In genomic region chr10:13790196-13790595, GRCh38 we compare ENCODE assay signal across 24 cellular contexts.
A peak's percentile ranks its signal among the peaks of the same experiment; 100 is the strongest.
DNase-seq lines count a peak whose midpoint lies in the region; ATAC-seq, FAIRE-seq and TF ChIP-seq lines count a peak whose summit lies in the region.
"Had no signal": no experiment of that assay in that cellular context is flagged by ENCODE, and none has a peak within 500 bp of the region (broad histone marks: within the 10 kb centered on the region; RNA-seq: fewer than 3 reads in every experiment).

No MANE protein-coding gene starts in this region.

- no peak overlapping the region for H2BK20ac ChIP-seq in H9 (ENCODE audit: low read depth, low read length, poor library complexity, severe bottlenecking)

- H3K36me3 ChIP-seq in astrocyte (ENCODE audit: insufficient read depth, low read length) (peaks cover 36% of the 10 kb centered on the region), mesodermal cell (ENCODE audit: control insufficient read depth, insufficient read depth, low read length) (peaks cover 57% of the 10 kb centered on the region), subcutaneous abdominal adipose tissue (ENCODE audit: control insufficient read depth in 5 of 5, insufficient read depth in 5 of 5, low read length in 5 of 5) (peaks cover 7 to 53% (median 47%) of the 10 kb centered on the region in 5 donors)

- no CpG with 5 or more reads among the region's 9 CpGs for WGBS in H9 (ENCODE audit: extremely low coverage, insufficient read length, low lambda C conversion rate)
- WGBS in mesodermal cell (ENCODE audit: insufficient coverage in 2 of 2), 2 experiments, result 86 to 87% methylated on average over 9 of the region's 9 CpGs

- H3K27ac Mint-ChIP-seq in H9 (no peak overlapping the region), astrocyte (ENCODE audit: unreplicated experiment) (no peak overlapping the region), nephron progenitor cell (no peak overlapping the region)
- H3K27ac Mint-ChIP-seq in stimulated activated naive B cell treated with anti-CD40 and anti-IgM and Interleukin-4, amounts not matched to agents 10 μg/mL and 1 μg/mL and 100 μg/mL, for 72 hours, result no peak overlapping the region
- H3K27ac Mint-ChIP-seq: CD4-positive, alpha-beta T cell had no signal

- H3K4me3 ChIP-seq in astrocyte (ENCODE audit: insufficient read depth, low read depth, low read length) (no peak overlapping the region), mesodermal cell (ENCODE audit: extremely low read depth, insufficient read depth, low read length, poor library complexity, severe bottlenecking) (no peak overlapping the region), subcutaneous abdominal adipose tissue (ENCODE audit: low read depth in 1 of 5, low read length in 5 of 5) (no peak overlapping the region)

- H3K4me3 Mint-ChIP-seq in H9 (no peak overlapping the region), astrocyte (ENCODE audit: unreplicated experiment) (no peak overlapping the region), nephron progenitor cell (no peak overlapping the region)
- H3K4me3 Mint-ChIP-seq in stimulated activated naive B cell treated with anti-CD40 and anti-IgM and Interleukin-4, amounts not matched to agents 10 μg/mL and 1 μg/mL and 100 μg/mL, for 72 hours, result no peak overlapping the region
- H3K4me3 Mint-ChIP-seq: CD4-positive, alpha-beta T cell had no signal

- no peak overlapping the region for H3K9ac ChIP-seq in H9 (ENCODE audit: extremely low read depth, insufficient read length, low read length)
- H3K9ac ChIP-seq in astrocyte (ENCODE audit: low read length), result peak overlapping the region; percentile 74
- H3K9ac ChIP-seq in subcutaneous abdominal adipose tissue (ENCODE audit: low read length in 5 of 5), result no peak overlapping the region

- H3K79me2 ChIP-seq in H9 (ENCODE audit: insufficient read depth, low read length) (no peaks in the 10 kb centered on the region), astrocyte (ENCODE audit: insufficient read depth, low read length) (no peaks in the 10 kb centered on the region)

- H3K4me2 ChIP-seq in H9 (ENCODE audit: insufficient read depth, insufficient read length, low read length) (no peak overlapping the region), astrocyte (ENCODE audit: low read length) (no peak overlapping the region)

- TF ChIP-seq CTCF in H9 (conservative IDR thresholded peaks at IDR 0.05) (no peak), astrocyte (IDR thresholded peaks at IDR 0.05; ENCODE audit: insufficient read depth, low read depth, low read length) (no peak), nephron progenitor cell (IDR thresholded peaks at IDR 0.05) (no peak), GM10248 (IDR thresholded peaks at IDR 0.05; ENCODE audit: control extremely low read depth, extremely low read depth, low read depth, missing control alignments) (no peak)

- H3T11ph ChIP-seq in H9 (ENCODE audit: low read length), result no peak overlapping the region

- H3K4me1 ChIP-seq in H9 (ENCODE audit: insufficient read depth, low read length) (no peaks in the 10 kb centered on the region), astrocyte (ENCODE audit: insufficient read depth, low read length) (peaks cover 33% of the 10 kb centered on the region), mesodermal cell (ENCODE audit: control insufficient read depth, insufficient read depth, low read length, poor library complexity, severe bottlenecking) (peaks cover 33% of the 10 kb centered on the region), subcutaneous abdominal adipose tissue (ENCODE audit: control insufficient read depth in 5 of 5, insufficient read depth in 5 of 5, low read length in 5 of 5) (peaks cover 8 to 53% (median 37%) of the 10 kb centered on the region in 5 donors)

- no peak overlapping the region for H3K56ac ChIP-seq in H9 (ENCODE audit: insufficient read length, low read depth, low read length)

- H2BK15ac ChIP-seq in H9 (ENCODE audit: low read depth, low read length), result no peak overlapping the region

- H3K9me3 ChIP-seq in H9 (ENCODE audit: control insufficient read depth, low read depth, low read length), result no peaks in the 10 kb centered on the region
- H3K9me3 ChIP-seq in astrocyte (ENCODE audit: insufficient read depth, low read depth, low read length), result no peaks in the 10 kb centered on the region
- no peaks in the 10 kb centered on the region for H3K9me3 ChIP-seq in mesodermal cell (ENCODE audit: control insufficient read depth, low read length)
- H3K9me3 ChIP-seq in subcutaneous abdominal adipose tissue (ENCODE audit: control insufficient read depth in 5 of 5, low read length in 5 of 5), result no peaks in the 10 kb centered on the region

- H2AFZ ChIP-seq in H9 (ENCODE audit: low read length) (no peak overlapping the region), astrocyte (ENCODE audit: low read depth, low read length) (no peak overlapping the region)

- H3K14ac ChIP-seq in H9 (ENCODE audit: insufficient read depth, low read length), result peak overlapping the region; percentile 22; the same call in 1 of the 2 replicates

- H3K36me3 Mint-ChIP-seq in H9 (ENCODE audit: insufficient read depth in 1 of 3, low read depth in 3 of 3), result peaks cover 4 to 9% (median 9%) of the 10 kb centered on the region in 3 experiments; a peak in 5 of 7 replicates
- peaks cover 15% of the 10 kb centered on the region for H3K36me3 Mint-ChIP-seq in astrocyte (ENCODE audit: low read depth, unreplicated experiment)
- peaks cover 18% of the 10 kb centered on the region for H3K36me3 Mint-ChIP-seq in nephron progenitor cell (ENCODE audit: low read depth)
- no peaks in the 10 kb centered on the region for H3K36me3 Mint-ChIP-seq in stimulated activated naive B cell treated with anti-CD40 and anti-IgM and Interleukin-4, amounts not matched to agents 10 μg/mL and 1 μg/mL and 100 μg/mL, for 72 hours

- no peak overlapping the region for H2BK120ac ChIP-seq in H9 (ENCODE audit: low read depth, low read length, poor library complexity, severe bottlenecking)

- no peak for FAIRE-seq in astrocyte (lab: Jason Lieb, UNC)
- FAIRE-seq: D721Med, GM12892 had no signal

- H3K23ac ChIP-seq in H9 (ENCODE audit: insufficient read length, low read depth, low read length), result no peak overlapping the region

- H3K27ac ChIP-seq in H9 (ENCODE audit: insufficient read length, low read depth, low read length) (no peak overlapping the region), astrocyte (ENCODE audit: low read depth, low read length) (no peak overlapping the region), mesodermal cell (ENCODE audit: low read depth, low read length, severe bottlenecking) (peak overlapping the region; percentile 29), subcutaneous abdominal adipose tissue (ENCODE audit: low read depth, low read length) (peak overlapping the region; percentile 97)

- no peak overlapping the region for H3K18ac ChIP-seq in H9 (ENCODE audit: insufficient read length, low read depth, low read length)

- no peak overlapping the region for H3K4ac ChIP-seq in H9 (ENCODE audit: low read depth, low read length)

- DNase-seq in H9 (no peak), astrocyte (ENCODE audit: low read depth) (no peak), nephron progenitor cell (no peak), GM10248 (ENCODE audit: extremely low spot score) (no peak)
- DNase-seq in stimulated activated naive B cell treated with anti-CD40 and anti-IgM and Interleukin-4, amounts not matched to agents 10 μg/mL and 1 μg/mL and 100 μg/mL, for 72 hours, result no peak
- DNase-seq: ACHN; AML-193; CD4-positive, alpha-beta T cell; DMS79 treated with DMSO at 0.1 percent for 48 hours; GF-D8; H7; MV-4-11; NCI-H1436; NCI-H2029; NCI-H2171; NCI-H446; NCI-H69; OCI-M1; SHP77 treated with DMSO at 0.1 percent for 48 hours; SW 1271 had no signal

- ATAC-seq in stimulated activated naive B cell treated with anti-CD40 and anti-IgM and Interleukin-4, amounts not matched to agents 10 μg/mL and 1 μg/mL and 100 μg/mL, for 72 hours (replicated peaks), result no peak

- H3K27me3 Mint-ChIP-seq in H9 (ENCODE audit: low read depth), result no peaks in the 10 kb centered on the region
- no peaks in the 10 kb centered on the region for H3K27me3 Mint-ChIP-seq in astrocyte (ENCODE audit: low read depth, unreplicated experiment)
- H3K27me3 Mint-ChIP-seq in nephron progenitor cell (ENCODE audit: low read depth, poor library complexity), result peaks cover 2% of the 10 kb centered on the region
- H3K27me3 Mint-ChIP-seq in stimulated activated naive B cell treated with anti-CD40 and anti-IgM and Interleukin-4, amounts not matched to agents 10 μg/mL and 1 μg/mL and 100 μg/mL, for 72 hours, result no peaks in the 10 kb centered on the region
- H3K27me3 Mint-ChIP-seq: CD4-positive, alpha-beta T cell had no signal

- H2AK5ac ChIP-seq in H9 (ENCODE audit: insufficient read length, low read length), result no peak overlapping the region

- no peaks in the 10 kb centered on the region for H3K27me3 ChIP-seq in H9 (ENCODE audit: insufficient read depth, low read length)
- H3K27me3 ChIP-seq in astrocyte (ENCODE audit: insufficient read depth, low read length), result no peaks in the 10 kb centered on the region
- H3K27me3 ChIP-seq in subcutaneous abdominal adipose tissue (ENCODE audit: control insufficient read depth in 5 of 5, insufficient read depth in 4 of 5, low read length in 5 of 5), result no peaks in the 10 kb centered on the region

- no peak overlapping the region for H4K5ac ChIP-seq in H9 (ENCODE audit: insufficient read length, low read depth, low read length)

- H3K23me2 ChIP-seq in H9 (ENCODE audit: insufficient read length, low read depth, low read length, poor library complexity, severe bottlenecking), result no peaks in the 10 kb centered on the region

- H3K4me1 Mint-ChIP-seq in H9, result peaks cover 9 to 10% of the 10 kb centered on the region in 2 experiments
- H3K4me1 Mint-ChIP-seq in astrocyte (ENCODE audit: low read depth, unreplicated experiment), result peaks cover 18% of the 10 kb centered on the region
- H3K4me1 Mint-ChIP-seq in nephron progenitor cell, result peaks cover 8% of the 10 kb centered on the region
- peaks cover 6 to 26% of the 10 kb centered on the region in 2 donors for H3K4me1 Mint-ChIP-seq in stimulated activated naive B cell treated with anti-CD40 and anti-IgM and Interleukin-4, amounts not matched to agents 10 μg/mL and 1 μg/mL and 100 μg/mL, for 72 hours

- CTCF ChIA-PET in GM10248 (lab: Yijun Ruan, JAX), result interaction anchor here (1.2 kb wide), 1 partner anchor 41 kb away, joined by 3 read pairs; no protein-coding TSS in a partner anchor

- POLR2A ChIA-PET in GM10248 (lab: Yijun Ruan, JAX), result no interaction called here

- no peak overlapping the region for H2BK12ac ChIP-seq in H9 (ENCODE audit: insufficient read length, low read depth, low read length)

- no peak overlapping the region for H2BK5ac ChIP-seq in H9 (ENCODE audit: insufficient read length, low read length)

- no peak overlapping the region for H4K8ac ChIP-seq in H9 (replicated peaks; ENCODE audit: insufficient read length, low read depth, low read length)

- no peak overlapping the region for H4K91ac ChIP-seq in H9 (ENCODE audit: insufficient read length, low read depth, low read length)

- H3K9me3 Mint-ChIP-seq in H9 (no peaks in the 10 kb centered on the region), astrocyte (ENCODE audit: unreplicated experiment) (no peaks in the 10 kb centered on the region), nephron progenitor cell (no peaks in the 10 kb centered on the region)
- no peaks in the 10 kb centered on the region for H3K9me3 Mint-ChIP-seq in stimulated activated naive B cell treated with anti-CD40 and anti-IgM and Interleukin-4, amounts not matched to agents 10 μg/mL and 1 μg/mL and 100 μg/mL, for 72 hours
- H3K9me3 Mint-ChIP-seq: CD4-positive, alpha-beta T cell had no signal

- H3K79me1 ChIP-seq in H9 (ENCODE audit: insufficient read depth, low read depth, low read length, poor library complexity, severe bottlenecking), result no peaks in the 10 kb centered on the region

- H4K20me1 ChIP-seq in H9 (ENCODE audit: control insufficient read depth, insufficient read depth, insufficient read length) (no peaks in the 10 kb centered on the region), astrocyte (ENCODE audit: insufficient read depth, low read length) (no peaks in the 10 kb centered on the region)

Comparison
In these comparisons a context has a peak if more than half of its experiments do, and no peak if none do; other contexts are left out.
1. H3K27ac ChIP-seq: peak in mesodermal cell (single experiment) and subcutaneous abdominal adipose tissue (single experiment); none in H9 (single experiment) and astrocyte (single experiment).